Comparison of ENCODE assay signal across 20 cellular contexts in the genomic region with DNA sequence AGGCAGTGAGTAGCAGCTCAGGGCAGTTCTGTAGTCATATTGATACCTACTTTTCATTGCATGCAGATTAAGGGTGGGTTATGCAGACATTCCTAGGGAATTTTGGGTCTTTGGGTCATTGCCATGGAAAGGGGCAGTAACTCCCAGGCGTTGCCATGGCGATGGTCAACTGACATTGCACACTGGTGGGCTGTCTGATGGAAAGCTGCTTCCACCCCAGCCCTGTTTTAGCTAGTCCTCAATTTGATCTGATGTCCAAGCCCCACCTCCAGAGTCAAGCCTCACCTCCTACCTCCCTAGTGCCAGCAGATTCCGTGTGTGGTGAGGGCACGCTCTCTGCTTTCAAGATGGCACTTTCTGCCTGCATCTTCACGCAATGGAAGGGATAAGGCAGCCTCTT.
DNase-seq lines count a peak whose midpoint lies in the region; ATAC-seq and TF ChIP-seq lines count a peak whose summit lies in the region.
"Had no signal": no experiment of that assay in that cellular context is flagged by ENCODE, and none has a peak within 500 bp of the region (broad histone marks: within the 10 kb centered on the region; RNA-seq: fewer than 3 reads in every experiment).

No MANE protein-coding gene starts in this region.

- no peak overlapping the region for H3K4me3 Mint-ChIP-seq in chondrocyte (ENCODE audit: unreplicated experiment)
- H3K4me3 Mint-ChIP-seq: CD8-positive, alpha-beta T cell had no signal

- CTCF ChIA-PET in Panc1 (lab: Charles Lee): interaction anchor here (0.6 kb wide), 2 partner anchors 45 to 160 kb away, joined by 3 read pairs; no protein-coding TSS in a partner anchor

- H3K36me3 ChIP-seq in Panc1 (ENCODE audit: control insufficient read depth, insufficient read depth, low read length) (no peaks in the 10 kb centered on the region), suprapubic skin (no peaks in the 10 kb centered on the region)
- H3K36me3 ChIP-seq: MG63 had no signal

- H3K27me3 ChIP-seq in Panc1 (ENCODE audit: control insufficient read depth, insufficient read depth, low read length) (no peaks in the 10 kb centered on the region), suprapubic skin (no peaks in the 10 kb centered on the region)
- H3K27me3 ChIP-seq: MG63 had no signal

- TF ChIP-seq CTCF in Panc1 (IDR thresholded peaks at IDR 0.05) (no peak), chondrocyte (IDR thresholded peaks at IDR 0.05) (no peak), suprapubic skin (IDR thresholded peaks at IDR 0.05) (no peak), GM13976 (IDR thresholded peaks at IDR 0.05; ENCODE audit: borderline replicate concordance, control extremely low read depth, extremely low read depth, insufficient read depth, missing control alignments) (no peak)

- ATAC-seq in Panc1 (no peak), HG03469 (IDR thresholded peaks at IDR 0.05; ENCODE audit: unreplicated experiment) (no peak), HG02588 (IDR thresholded peaks at IDR 0.05; ENCODE audit: unreplicated experiment) (no peak)
- ATAC-seq: CD8-positive, alpha-beta T cell; SK-N-SH treated with all-trans-retinoic acid at 6 μM for 48 hours had no signal

- peaks cover 30% of the 10 kb centered on the region for H3K4me1 Mint-ChIP-seq in chondrocyte (ENCODE audit: low read depth)

- H3K4me3 ChIP-seq in Panc1 (ENCODE audit: low read depth in 2 of 2, low read length in 2 of 2): no peak overlapping the region
- no peak overlapping the region for H3K4me3 ChIP-seq in suprapubic skin
- H3K4me3 ChIP-seq: MG63 had no signal

- H3K4me1 ChIP-seq in Panc1 (ENCODE audit: control insufficient read depth, insufficient read depth, low read length): 0 out of 2 replicates have a peak, but pooled peaks cover 2% of the 10 kb centered on the region
- peaks cover 14% of the 10 kb centered on the region for H3K4me1 ChIP-seq in suprapubic skin

- no peaks in the 10 kb centered on the region for H3K27me3 Mint-ChIP-seq in chondrocyte (ENCODE audit: low read depth)

- BruUV-seq in Panc1 (replicated peaks; lab: Mats Ljungman, UMichigan): no TSS peak

- no peaks in the 10 kb centered on the region for H3K9me3 Mint-ChIP-seq in chondrocyte (ENCODE audit: low read depth)
- H3K9me3 Mint-ChIP-seq: CD8-positive, alpha-beta T cell had no signal

- in situ Hi-C loops in Panc1 (cut with HindIII; ENCODE audit: low pct_unique_long_range_greater_than_20kb, low sequenced_read_pairs) (no loop called here), GM13976 (cut with MboI; ENCODE audit: low sequenced_read_pairs, unreplicated experiment) (no loop called here)

- no peak for DNase-seq in Panc1 (ENCODE audit: low read depth, low spot score)
- DNase-seq in chondrocyte (ENCODE audit: low spot score): peak; percentile 46
- DNase-seq in mesenteric fat pad (ENCODE audit: low spot score): peak; percentile 67
- DNase-seq in suprapubic skin (ENCODE audit: low spot score in 2 of 2): peak; percentile 31 to 47
- DNase-seq in GM13976 (ENCODE audit: low spot score): no peak
- DNase-seq: AML-193; C1 segment of cervical spinal cord; CD8-positive, alpha-beta T cell; DND-41; MG63; NCI-H1048; NCI-H1417 treated with DMSO at 0.1 percent for 48 hours; NCI-H187 treated with DMSO at 0.1 percent for 48 hours; NCI-H2107; NCI-H226; NCI-H510A treated with DMSO at 0.1 percent for 48 hours; NCI-H748 treated with DMSO at 0.1 percent for 48 hours had no signal

- POLR2A ChIA-PET in Panc1 (lab: Charles Lee): no interaction called here

- no peak for TF ChIP-seq EP300 in suprapubic skin (IDR thresholded peaks at IDR 0.05)

- no peaks in the 10 kb centered on the region for H3K36me3 Mint-ChIP-seq in chondrocyte (ENCODE audit: low read depth)
- H3K36me3 Mint-ChIP-seq: CD8-positive, alpha-beta T cell had no signal

- intact Hi-C loops in Panc1 (cut with micrococcal nuclease; ENCODE audit: unreplicated experiment): no loop called here

- H3K9me3 ChIP-seq in Panc1 (ENCODE audit: control insufficient read depth, insufficient read depth, low read depth, low read length) (no peaks in the 10 kb centered on the region), suprapubic skin (no peaks in the 10 kb centered on the region)

- WGBS in suprapubic skin: 72% methylated on average over 5 of the region's 5 CpGs

- no peak for TF ChIP-seq POLR2A in suprapubic skin (IDR thresholded peaks at IDR 0.05)

- 0 out of 2 replicates have a peak overlapping the region, but pooled peaks have one; percentile 59 for H3K27ac ChIP-seq in Panc1 (ENCODE audit: low read length)
- H3K27ac ChIP-seq in suprapubic skin: no peak overlapping the region

- no peak overlapping the region for H3K27ac Mint-ChIP-seq in chondrocyte (ENCODE audit: unreplicated experiment)
- H3K27ac Mint-ChIP-seq: CD8-positive, alpha-beta T cell had no signal

Comparison
In these comparisons a context has a peak if more than half of its experiments do, and no peak if none do; other contexts are left out.
1. DNase-seq: peak in chondrocyte (single experiment), mesenteric fat pad (single experiment) and suprapubic skin (2 of 2); none in Panc1 (single experiment) and GM13976 (single experiment).